24 cellular contexts compared by ENCODE assay signal in the genomic region with DNA sequence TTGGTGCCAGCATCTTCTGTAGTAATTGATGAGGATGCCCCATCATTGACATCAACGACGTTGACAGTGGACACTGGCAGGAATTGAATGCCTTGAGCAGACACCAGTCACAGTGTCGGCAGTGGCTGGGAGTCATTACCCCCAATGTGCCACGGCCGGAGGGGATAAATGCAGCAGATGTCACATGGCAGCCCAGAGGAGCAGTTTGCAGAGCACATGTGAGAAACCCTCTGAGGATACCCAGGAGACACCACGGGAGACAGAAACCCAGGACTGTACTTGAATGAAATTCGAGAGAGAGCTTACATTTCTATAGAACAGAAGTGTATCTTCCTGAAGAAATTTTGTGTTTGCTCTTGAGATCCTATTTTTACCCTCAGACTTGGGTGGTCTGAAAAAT.
DNase-seq lines count a peak whose midpoint lies in the region; ATAC-seq, FAIRE-seq and TF ChIP-seq lines count a peak whose summit lies in the region.
"Had no signal": no experiment of that assay in that cellular context is flagged by ENCODE, and none has a peak within 500 bp of the region (broad histone marks: within the 10 kb centered on the region; RNA-seq: fewer than 3 reads in every experiment).

No MANE protein-coding gene starts in this region.

- H3K36me3 Mint-ChIP-seq in neural progenitor cell, result no peaks in the 10 kb centered on the region
- H3K36me3 Mint-ChIP-seq: CD8-positive, alpha-beta T cell had no signal

- no peak overlapping the region for H3K27ac Mint-ChIP-seq in neural progenitor cell
- H3K27ac Mint-ChIP-seq: B cell; CD4-positive, alpha-beta T cell; CD8-positive, alpha-beta T cell had no signal

- TF ChIP-seq POLR2A in HepG2 (IDR thresholded peaks at IDR 0.05; ENCODE audit: insufficient read depth in 1 of 2, low read depth in 2 of 2, low read length in 2 of 2) (no peak), right lobe of liver (IDR thresholded peaks at IDR 0.05) (no peak)

- H2AFZ ChIP-seq in HepG2 (ENCODE audit: low read length) (no peak overlapping the region), hepatocyte (no peak overlapping the region), neural progenitor cell (replicated peaks) (no peak overlapping the region)

- POLR2A ChIA-PET in HepG2 (lab: Yijun Ruan, JAX), result no interaction called here

- no peak for TF ChIP-seq EP300 in HepG2 (IDR thresholded peaks at IDR 0.05; ENCODE audit: low read depth in 2 of 2, low read length in 2 of 2)
- no peak for TF ChIP-seq EP300 in HepG2 (CRISPR knock-in tag; IDR thresholded peaks at IDR 0.05; ENCODE audit: borderline replicate concordance)

- no peaks in the 10 kb centered on the region for H3K79me2 ChIP-seq in HepG2 (ENCODE audit: insufficient read depth, low read length)
- H3K79me2 ChIP-seq in hepatocyte, result no peaks in the 10 kb centered on the region
- H3K79me2 ChIP-seq in neural progenitor cell (ENCODE audit: low read depth), result no peaks in the 10 kb centered on the region

- H3K36me3 ChIP-seq in HepG2 (replicated peaks in 1 of 2; ENCODE audit: control insufficient read depth in 1 of 2, insufficient read depth in 2 of 2, low read length in 2 of 2) (no peaks in the 10 kb centered on the region), right lobe of liver (no peaks in the 10 kb centered on the region), hepatocyte (replicated peaks; ENCODE audit: insufficient read depth, low read depth) (no peaks in the 10 kb centered on the region), neural progenitor cell (no peaks in the 10 kb centered on the region)
- H3K36me3 ChIP-seq: BLaER1 treated with 17β-estradiol and CSF1 and Interleukin-3, amounts not matched to agents 10 nM and 100 nM had no signal

- BruUV-seq in HepG2 (replicated peaks; lab: Mats Ljungman, UMichigan), result no TSS peak

- H3K9ac ChIP-seq in HepG2 (ENCODE audit: insufficient read depth, low read depth, low read length), result no peak overlapping the region
- H3K9ac ChIP-seq in neural progenitor cell, result no peak overlapping the region
- H3K9ac ChIP-seq: BLaER1 treated with 17β-estradiol and CSF1 and Interleukin-3, amounts not matched to agents 10 nM and 100 nM had no signal

- FAIRE-seq in HepG2 (lab: Jason Lieb, UNC) (no peak), RCC 7860 (lab: Jason Lieb, UNC) (no peak)
- FAIRE-seq: A549, GM12878, GM12892, GM18507 had no signal

- in situ Hi-C loops in HepG2 (cut with HindIII; ENCODE audit: extremely low pct_ligation_motif_present, low pct_unique_long_range_greater_than_20kb), result no loop called here

- intact Hi-C loops in HepG2 (cut with micrococcal nuclease; ENCODE audit: unreplicated experiment) (no loop called here), right lobe of liver (cut with DNase I) (no loop called here)

- H3K27me3 ChIP-seq in HepG2 (ENCODE audit: control insufficient read depth in 1 of 2, insufficient read depth in 2 of 2, low read length in 2 of 2), result 0 out of 5 replicates have a peak, but pooled peaks cover 0 to 3% of the 10 kb centered on the region in 2 experiments
- H3K27me3 ChIP-seq in right lobe of liver, result no peaks in the 10 kb centered on the region
- H3K27me3 ChIP-seq in hepatocyte, result no peaks in the 10 kb centered on the region
- H3K27me3 ChIP-seq in neural progenitor cell, result peaks cover 76% of the 10 kb centered on the region

- H3K27ac ChIP-seq in HepG2 (ENCODE audit: extremely low read length, insufficient read depth, low read length), result no peak overlapping the region
- no peak overlapping the region for H3K27ac ChIP-seq in right lobe of liver
- peak overlapping the region; percentile 11 for H3K27ac ChIP-seq in hepatocyte
- no peak overlapping the region for H3K27ac ChIP-seq in neural progenitor cell
- H3K27ac ChIP-seq: 22Rv1; A549; BLaER1 treated with 17β-estradiol and CSF1 and Interleukin-3, amounts not matched to agents 10 nM and 100 nM; C4-2B had no signal

- TF ChIP-seq CTCF in HepG2 (CRISPR knock-in tag; IDR thresholded peaks at IDR 0.05) (no peak), right lobe of liver (IDR thresholded peaks at IDR 0.05) (no peak), hepatocyte (IDR thresholded peaks at IDR 0.05; ENCODE audit: poor library complexity) (no peak), neural progenitor cell (IDR thresholded peaks at IDR 0.05) (no peak)

- H4K20me1 ChIP-seq in HepG2 (ENCODE audit: insufficient read depth, low read length) (no peaks in the 10 kb centered on the region), hepatocyte (ENCODE audit: insufficient read depth, poor library complexity, severe bottlenecking) (no peaks in the 10 kb centered on the region), neural progenitor cell (ENCODE audit: low read depth) (no peaks in the 10 kb centered on the region)
- H4K20me1 ChIP-seq: BLaER1 treated with 17β-estradiol and CSF1 and Interleukin-3, amounts not matched to agents 10 nM and 100 nM had no signal

- peaks cover 22% of the 10 kb centered on the region for H3K4me1 Mint-ChIP-seq in neural progenitor cell
- H3K4me1 Mint-ChIP-seq: B cell had no signal

- DNase-seq in HepG2 (ENCODE audit: low spot score) (no peak), right lobe of liver (no peak), hepatocyte (ENCODE audit: low spot score) (no peak), neural progenitor cell (ENCODE audit: low spot score) (no peak), pons (ENCODE audit: low spot score) (no peak), RCC 7860 (ENCODE audit: low spot score) (no peak)
- DNase-seq: AML-193; CD4-positive, alpha-beta T cell; CD8-positive, alpha-beta T cell; DMS 273 treated with DMSO at 0.1 percent for 48 hours; DMS153; DMS53; DMS79; DND-41; EL; GDM1 had no signal

- H3K9me2 ChIP-seq in hepatocyte (replicated peaks; ENCODE audit: insufficient read depth), result no peaks in the 10 kb centered on the region

- no peak for ATAC-seq in HepG2
- ATAC-seq in right lobe of liver, result no peak
- ATAC-seq: A549; CD8-positive, alpha-beta T cell; GM12878 had no signal

- 7% methylated on average over 7 of the region's 7 CpGs for WGBS in HepG2 (ENCODE audit: low lambda C conversion rate)
- 100% methylated on average over 5 of the region's 7 CpGs for WGBS in right lobe of liver (ENCODE audit: insufficient coverage, low coverage, low lambda C conversion rate, missing lambda C conversion rate)
- 91% methylated on average over 7 of the region's 7 CpGs for WGBS in hepatocyte (ENCODE audit: low lambda C conversion rate, missing lambda C conversion rate)

- H3K4me3 Mint-ChIP-seq in neural progenitor cell, result peak overlapping the region; percentile 54
- H3K4me3 Mint-ChIP-seq: B cell; CD4-positive, alpha-beta T cell; CD8-positive, alpha-beta T cell had no signal

- H3K4me1 ChIP-seq in HepG2 (ENCODE audit: insufficient read depth, low read length), result no peaks in the 10 kb centered on the region
- H3K4me1 ChIP-seq in right lobe of liver, result no peaks in the 10 kb centered on the region
- no peaks in the 10 kb centered on the region for H3K4me1 ChIP-seq in hepatocyte (ENCODE audit: insufficient read depth)
- peaks cover 16% of the 10 kb centered on the region for H3K4me1 ChIP-seq in neural progenitor cell
- H3K4me1 ChIP-seq: A549 had no signal

- peaks cover 21% of the 10 kb centered on the region for H3K27me3 Mint-ChIP-seq in neural progenitor cell (ENCODE audit: insufficient read depth, low read depth)

- H3K9me3 Mint-ChIP-seq in neural progenitor cell, result peaks cover 26% of the 10 kb centered on the region

- TF ChIP-seq RAD21 in HepG2 (CRISPR knock-in tag; IDR thresholded peaks at IDR 0.05), result no peak

- peaks cover 12% of the 10 kb centered on the region; the same call in 1 of the 2 replicates for H3K9me3 ChIP-seq in HepG2 (ENCODE audit: low read length)
- no peaks in the 10 kb centered on the region for H3K9me3 ChIP-seq in right lobe of liver
- H3K9me3 ChIP-seq in hepatocyte (ENCODE audit: low read depth), result no peaks in the 10 kb centered on the region
- no peaks in the 10 kb centered on the region for H3K9me3 ChIP-seq in neural progenitor cell (ENCODE audit: low read depth)

- CTCF ChIA-PET in HepG2 (lab: Yijun Ruan, JAX; ENCODE audit: low intra/inter-chr PET ratio, low total read pairs), result no interaction called here

- H3K4me2 ChIP-seq in HepG2 (ENCODE audit: low read depth, low read length), result no peak overlapping the region
- H3K4me2 ChIP-seq in hepatocyte, result no peak overlapping the region
- no peak overlapping the region for H3K4me2 ChIP-seq in neural progenitor cell
- H3K4me2 ChIP-seq: A549; BLaER1 treated with 17β-estradiol and CSF1 and Interleukin-3, amounts not matched to agents 10 nM and 100 nM had no signal

- H3F3A ChIP-seq in neural progenitor cell (ENCODE audit: low read depth), result peaks cover 14% of the 10 kb centered on the region

- H3K4me3 ChIP-seq in HepG2 (replicated peaks in 1 of 3; ENCODE audit: insufficient read depth in 1 of 3, low read depth in 2 of 3, low read length in 3 of 3), result no peak overlapping the region
- H3K4me3 ChIP-seq in right lobe of liver, result no peak overlapping the region
- no peak overlapping the region for H3K4me3 ChIP-seq in hepatocyte
- no peak overlapping the region for H3K4me3 ChIP-seq in neural progenitor cell
- H3K4me3 ChIP-seq: A549; BLaER1 treated with 17β-estradiol and CSF1 and Interleukin-3, amounts not matched to agents 10 nM and 100 nM; GM12878 had no signal

TF ChIP-seq in HepG2, 621 proteins besides CTCF, POLR2A, EP300 and RAD21 (continues in another document):
- no peak for TF ChIP-seq ZNF619 (CRISPR knock-in tag; IDR thresholded peaks at IDR 0.05)
- TF ChIP-seq SRSF9 (IDR thresholded peaks at IDR 0.05; ENCODE audit: borderline replicate concordance, insufficient read depth, low read depth, low read length, poor library complexity, severe bottlenecking), result no peak
- TF ChIP-seq, protein P1, sequence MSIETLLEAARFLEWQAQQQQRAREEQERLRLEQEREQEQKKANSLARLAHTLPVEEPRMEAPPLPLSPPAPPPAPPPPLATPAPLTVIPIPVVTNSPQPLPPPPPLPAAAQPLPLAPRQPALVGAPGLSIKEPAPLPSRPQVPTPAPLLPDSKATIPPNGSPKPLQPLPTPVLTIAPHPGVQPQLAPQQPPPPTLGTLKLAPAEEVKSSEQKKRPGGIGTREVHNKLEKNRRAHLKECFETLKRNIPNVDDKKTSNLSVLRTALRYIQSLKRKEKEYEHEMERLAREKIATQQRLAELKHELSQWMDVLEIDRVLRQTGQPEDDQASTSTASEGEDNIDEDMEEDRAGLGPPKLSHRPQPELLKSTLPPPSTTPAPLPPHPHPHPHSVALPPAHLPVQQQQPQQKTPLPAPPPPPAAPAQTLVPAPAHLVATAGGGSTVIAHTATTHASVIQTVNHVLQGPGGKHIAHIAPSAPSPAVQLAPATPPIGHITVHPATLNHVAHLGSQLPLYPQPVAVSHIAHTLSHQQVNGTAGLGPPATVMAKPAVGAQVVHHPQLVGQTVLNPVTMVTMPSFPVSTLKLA (IDR thresholded peaks at IDR 0.05), result peak; percentile 91
